ENCODE assay signal across 8 cellular contexts in the genomic region with DNA sequence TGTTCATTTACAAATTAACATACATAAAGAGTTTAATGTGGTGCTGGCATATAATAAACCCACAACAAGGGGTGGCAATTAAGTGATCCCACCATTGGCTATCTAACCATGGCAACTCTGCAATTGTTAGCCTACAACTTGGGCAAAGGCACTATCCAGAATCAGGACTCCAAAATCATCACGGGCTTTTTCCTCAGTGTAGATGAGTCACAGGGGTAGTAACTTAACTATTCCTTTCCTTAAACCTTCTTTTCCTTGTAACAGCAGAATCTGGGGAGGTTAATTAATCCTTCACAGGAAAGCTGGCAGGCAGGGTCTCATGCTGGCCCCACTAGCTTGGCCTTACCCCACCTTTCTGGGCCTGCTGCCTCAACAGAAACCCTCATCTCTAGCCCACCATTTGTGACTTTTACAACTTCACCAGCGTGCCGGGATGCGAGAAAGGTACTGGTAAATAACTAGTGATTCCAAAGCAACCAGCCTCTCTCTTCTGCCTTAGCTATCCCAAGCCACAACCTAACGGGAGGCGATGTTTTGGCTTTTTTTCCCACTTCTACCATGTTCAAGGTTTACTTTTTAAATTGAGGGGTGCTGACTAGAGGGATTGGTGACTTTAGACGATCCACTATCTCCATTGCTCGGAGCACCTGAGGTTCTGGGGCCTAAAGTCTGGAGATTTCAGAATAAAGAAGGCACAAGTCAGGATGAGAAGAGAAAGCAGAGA. TPM values are rescaled to one million over a fixed set of nuclear protein-coding genes. Genes with fewer than 3 reads are reported as not detected.
DNase-seq lines count a peak whose midpoint lies in the region; ATAC-seq and TF ChIP-seq lines count a peak whose summit lies in the region.

No MANE protein-coding gene starts in this region.

- H3K36me3 Mint-ChIP-seq in progenitor cell of endocrine pancreas (ENCODE audit: insufficient read depth) = peaks cover 15% of the 10 kb centered on the region

- no peaks in the 10 kb centered on the region for H3K27me3 ChIP-seq in PC-9 (ENCODE audit: insufficient read depth, low read depth)

- H3K9me3 Mint-ChIP-seq in progenitor cell of endocrine pancreas (ENCODE audit: low read depth) = no peaks in the 10 kb centered on the region

- intact Hi-C loops in PC-9 (cut with micrococcal nuclease; ENCODE audit: unreplicated experiment) = loop anchor here (5.0 kb wide), 1 partner anchor 353 kb away; a partner anchor contains a TSS

- H3K9me3 ChIP-seq in ES-I3 (ENCODE audit: control insufficient read depth, insufficient read depth, low read length) (no peaks in the 10 kb centered on the region), PC-9 (ENCODE audit: insufficient read depth, low read depth) (no peaks in the 10 kb centered on the region)

- H3F3A ChIP-seq in PC-9 (ENCODE audit: insufficient read depth, low read depth) = 0 out of 2 replicates have a peak, but pooled peaks cover 4% of the 10 kb centered on the region

- peak overlapping the region; percentile 87 for H2AFZ ChIP-seq in PC-9

- H3K9ac ChIP-seq in ES-I3 (ENCODE audit: low read depth, low read length) = peak overlapping the region; percentile 78

- H3K4me1 ChIP-seq in ES-I3 (ENCODE audit: insufficient read depth, low read length) (peaks cover 11% of the 10 kb centered on the region), PC-9 (replicated peaks; ENCODE audit: insufficient read depth) (peaks cover 15% of the 10 kb centered on the region)

- no peak for TF ChIP-seq CTCF in PC-9 (conservative IDR thresholded peaks at IDR 0.05)
- TF ChIP-seq CTCF in epithelial cell of proximal tubule (conservative IDR thresholded peaks at IDR 0.05; ENCODE audit: low read depth, low read length) = no peak
- TF ChIP-seq CTCF in progenitor cell of endocrine pancreas (IDR thresholded peaks at IDR 0.05; ENCODE audit: unreplicated experiment) = no peak

- H3K4me3 ChIP-seq in PC-9 (peak overlapping the region; percentile 86), epithelial cell of proximal tubule (ENCODE audit: low read depth, low read length) (peak overlapping the region; percentile 100)

- H3K4me1 Mint-ChIP-seq in progenitor cell of endocrine pancreas (ENCODE audit: low read depth) = peaks cover 24% of the 10 kb centered on the region

- H3K4me3 Mint-ChIP-seq in progenitor cell of endocrine pancreas (ENCODE audit: low read depth) = peak overlapping the region; percentile 91

- peaks cover 19% of the 10 kb centered on the region for H3K79me2 ChIP-seq in PC-9 (ENCODE audit: low read depth)

- H3K9me2 ChIP-seq in PC-9 (ENCODE audit: insufficient read depth) = no peaks in the 10 kb centered on the region

- TSS peak; percentile 58 for BruUV-seq in PC-9 (replicated peaks; lab: Mats Ljungman, UMichigan)

- POLR2A ChIA-PET in PC-9 (lab: Charles Lee; ENCODE audit: unreplicated experiment) = interaction anchor here (0.5 to 0.7 kb wide), 6 partner anchors 50 to 669 kb away, joined by 3 to 6 read pairs (median 4); a partner anchor contains a TSS

- ATAC-seq in HG03378 (IDR thresholded peaks at IDR 0.05; ENCODE audit: unreplicated experiment) = no peak

- H3K27ac Mint-ChIP-seq in progenitor cell of endocrine pancreas = peak overlapping the region; percentile 97

- no peaks in the 10 kb centered on the region for H4K20me1 ChIP-seq in PC-9 (ENCODE audit: insufficient read depth)

- H3K27ac ChIP-seq in PC-9 = peak overlapping the region; percentile 75

- CTCF ChIA-PET in PC-9 (lab: Charles Lee) = interaction anchor here (0.5 to 1.4 kb wide), 5 partner anchors 14 to 174 kb away, joined by 3 to 7 read pairs (median 4); a partner anchor contains a TSS

- H3K4me2 ChIP-seq in PC-9 = peak overlapping the region; percentile 98

- H3K27me3 Mint-ChIP-seq in progenitor cell of endocrine pancreas = peaks cover 11% of the 10 kb centered on the region

- H3K36me3 ChIP-seq in ES-I3 (ENCODE audit: insufficient read depth, low read length) (peaks cover 28% of the 10 kb centered on the region), PC-9 (ENCODE audit: low read depth) (peaks cover 14% of the 10 kb centered on the region)

- DNase-seq in PC-9 = no peak
- no peak for DNase-seq in epithelial cell of proximal tubule (ENCODE audit: low read depth)
- DNase-seq in progenitor cell of endocrine pancreas (ENCODE audit: low spot score, unreplicated experiment) = no peak
- no peak for DNase-seq in GOT3 (lab: John Stamatoyannopoulos, UW)
- no peak for DNase-seq in SHP77 treated with DMSO at 0.1 percent for 48 hours (lab: John Stamatoyannopoulos, UW)
- DNase-seq in NCI-H446 treated with DMSO at 0.1 percent for 48 hours (lab: John Stamatoyannopoulos, UW) = no peak

RNA-seq across cellular contexts. Expression of a gene that starts 0.7 kb away (rescaled TPM):
- total RNA-seq in PC-9 (2021) (270 and 280 TPM in 2 replicates), epithelial cell of proximal tubule (311 and 313 TPM in 2 replicates), progenitor cell of endocrine pancreas (316 and 327 TPM in 2 replicates)

RNA-seq across cellular contexts. Expression of a gene that starts 49.0 kb away (rescaled TPM):
- total RNA-seq in PC-9 (2021) (16.3 and 24.7 TPM in 2 replicates), epithelial cell of proximal tubule (8.8 and 9.2 TPM in 2 replicates), progenitor cell of endocrine pancreas (47.5 and 51.7 TPM in 2 replicates)

RNA-seq across cellular contexts. Expression of a gene that starts 52.1 kb away (rescaled TPM):
- 67.4 and 88.9 TPM in 2 replicates for total RNA-seq in PC-9 (2021)
- 16.8 and 41.2 TPM in 2 replicates for total RNA-seq in epithelial cell of proximal tubule
- 89.5 and 101 TPM in 2 replicates for total RNA-seq in progenitor cell of endocrine pancreas
